In genomic region chr3:62084558-62084957, GRCh38 we compare ENCODE assay signal across 1 cellular context.
TF ChIP-seq lines count a peak whose summit lies in the region.

No MANE protein-coding gene starts in this region.

TF ChIP-seq in IMR-90, 13 proteins besides CTCF, POLR2A, EP300 and RAD21 (continued from another document):
- TF ChIP-seq ELK1 (IDR thresholded peaks at IDR 0.05; ENCODE audit: borderline replicate concordance, low read depth, low read length): no peak
